ENCODE assay signal across 2 cellular contexts in genomic region chr19:36894849-36895383, GRCh38.
TF ChIP-seq lines count a peak whose summit lies in the region.

No MANE protein-coding gene starts in this region.

TF ChIP-seq in A549, 52 proteins besides CTCF, POLR2A, EP300 and RAD21 (continued from another document):
- TF ChIP-seq E2F6 (IDR thresholded peaks at IDR 0.05; ENCODE audit: borderline replicate concordance, low read depth) = no peak
- TF ChIP-seq USF2 (IDR thresholded peaks at IDR 0.05) = no peak
- TF ChIP-seq FOSL2 (IDR thresholded peaks at IDR 0.05) = no peak
- TF ChIP-seq FOSL2 (CRISPR knock-in tag; IDR thresholded peaks at IDR 0.05) = no peak
- TF ChIP-seq MYC (IDR thresholded peaks at IDR 0.05; ENCODE audit: borderline replicate concordance, low read length) = no peak
- TF ChIP-seq ESRRA (IDR thresholded peaks at IDR 0.05; ENCODE audit: borderline replicate concordance, low read length) = no peak
- no peak for TF ChIP-seq EHF (CRISPR knock-in tag; IDR thresholded peaks at IDR 0.05)
- no peak for TF ChIP-seq JUN (IDR thresholded peaks at IDR 0.05)
- TF ChIP-seq ZFP36 (IDR thresholded peaks at IDR 0.05; ENCODE audit: borderline replicate concordance, partially characterized antibody) = no peak

TF ChIP-seq in HEK293, 187 proteins besides CTCF, POLR2A, EP300 and RAD21 (continued from another document and continues in another):
- peak; percentile 59; the same call in 1 of the 2 replicates for TF ChIP-seq ZNF280D (tag by site-specific recombination; IDR thresholded peaks at IDR 0.05)
- no peak for TF ChIP-seq ZBTB21 (tag by site-specific recombination; IDR thresholded peaks at IDR 0.05)
- peak; percentile 98 for TF ChIP-seq SETDB1 (IDR thresholded peaks at IDR 0.05; ENCODE audit: insufficient read length, low read length)
- no peak for TF ChIP-seq ZNF202 (tag by site-specific recombination; IDR thresholded peaks at IDR 0.05; ENCODE audit: borderline replicate concordance)
- no peak for TF ChIP-seq ZSCAN18 (tag by site-specific recombination; IDR thresholded peaks at IDR 0.05)
- no peak for TF ChIP-seq ZNF121 (tag by site-specific recombination; IDR thresholded peaks at IDR 0.05)
- TF ChIP-seq TRIM28 (IDR thresholded peaks at IDR 0.05; ENCODE audit: borderline replicate concordance, low read length) = peak; percentile 66; the same call in 1 of the 2 replicates
- no peak for TF ChIP-seq BCL11A (tag by site-specific recombination; IDR thresholded peaks at IDR 0.05; ENCODE audit: low read depth)
- TF ChIP-seq TSHZ1 (tag by site-specific recombination; IDR thresholded peaks at IDR 0.05; ENCODE audit: borderline replicate concordance) = no peak
- no peak for TF ChIP-seq ZNF768 (tag by site-specific recombination; IDR thresholded peaks at IDR 0.05)
- no peak for TF ChIP-seq ZBTB26 (tag by site-specific recombination; optimal IDR thresholded peaks at IDR 0.05)
- TF ChIP-seq PRDM2 (tag by site-specific recombination; IDR thresholded peaks at IDR 0.05; ENCODE audit: borderline replicate concordance) = no peak
- no peak for TF ChIP-seq AEBP2 (tag by site-specific recombination; IDR thresholded peaks at IDR 0.05; ENCODE audit: borderline replicate concordance)
- no peak for TF ChIP-seq ZNF433 (tag by site-specific recombination; IDR thresholded peaks at IDR 0.05; ENCODE audit: low read depth)
- TF ChIP-seq ZNF701 (tag by site-specific recombination; IDR thresholded peaks at IDR 0.05) = no peak
- 0 out of 2 replicates have a peak, but pooled peaks have one; percentile 35 for TF ChIP-seq ZNF549 (tag by site-specific recombination; IDR thresholded peaks at IDR 0.05)
- TF ChIP-seq ZNF274 (IDR thresholded peaks at IDR 0.05; ENCODE audit: low read length) = no peak
- no peak for TF ChIP-seq ZNF274 (tag by site-specific recombination; IDR thresholded peaks at IDR 0.05; ENCODE audit: borderline replicate concordance)
- no peak for TF ChIP-seq ZNF585B (tag by site-specific recombination; IDR thresholded peaks at IDR 0.05)
- no peak for TF ChIP-seq MYNN (tag by site-specific recombination; IDR thresholded peaks at IDR 0.05; ENCODE audit: borderline replicate concordance)
- no peak for TF ChIP-seq ZNF24 (tag by site-specific recombination; IDR thresholded peaks at IDR 0.05)
- TF ChIP-seq BCL6B (tag by site-specific recombination; IDR thresholded peaks at IDR 0.05) = no peak
- peak; percentile 42 for TF ChIP-seq ZNF529 (tag by site-specific recombination; IDR thresholded peaks at IDR 0.05; ENCODE audit: insufficient replicate concordance)
- no peak for TF ChIP-seq HOXA7 (CRISPR knock-in tag; IDR thresholded peaks at IDR 0.05; ENCODE audit: borderline replicate concordance)
- no peak for TF ChIP-seq GLI4 (tag by site-specific recombination; IDR thresholded peaks at IDR 0.05)
- TF ChIP-seq ZNF48 (tag by site-specific recombination; IDR thresholded peaks at IDR 0.05) = no peak
- TF ChIP-seq ZNF621 (tag by site-specific recombination; IDR thresholded peaks at IDR 0.05) = no peak
- no peak for TF ChIP-seq ZNF211 (tag by site-specific recombination; IDR thresholded peaks at IDR 0.05; ENCODE audit: low read depth)
- TF ChIP-seq ZNF18 (tag by site-specific recombination; IDR thresholded peaks at IDR 0.05) = no peak
- TF ChIP-seq ZNF350 (tag by site-specific recombination; IDR thresholded peaks at IDR 0.05) = peak; percentile 65; the same call in 1 of the 2 replicates
- no peak for TF ChIP-seq GFI1B (tag by site-specific recombination; IDR thresholded peaks at IDR 0.05)
- no peak for TF ChIP-seq PRDM1 (tag by site-specific recombination; IDR thresholded peaks at IDR 0.05)
- TF ChIP-seq ZNF626 (tag by site-specific recombination; IDR thresholded peaks at IDR 0.05) = peak; percentile 92; the same call in 1 of the 2 replicates
- no peak for TF ChIP-seq ZNF155 (tag by site-specific recombination; IDR thresholded peaks at IDR 0.05)
- no peak for TF ChIP-seq ZNF354C (tag by site-specific recombination; IDR thresholded peaks at IDR 0.05; ENCODE audit: borderline replicate concordance, low read depth)
